ENCODE assay signal across 8 cellular contexts in genomic region chr16:72094266-72094610, GRCh38. TPM values are rescaled to one million over a fixed set of nuclear protein-coding genes. Genes with fewer than 3 reads are reported as not detected.
DNase-seq lines count a peak whose midpoint lies in the region; ATAC-seq and TF ChIP-seq lines count a peak whose summit lies in the region.

No MANE protein-coding gene starts in this region.

- TF ChIP-seq CTCF in BJ (IDR thresholded peaks at IDR 0.05; ENCODE audit: insufficient read depth, low read depth, low read length), result no peak

- POLR2A ChIA-PET in BJ (lab: Charles Lee), result no interaction called here

- H3K27ac ChIP-seq in angular gyrus (ENCODE audit: low read depth, low read length), result peak overlapping the region; percentile 86

- DNase-seq in BJ (ENCODE audit: low read depth), result no peak
- peak; percentile 22 for DNase-seq in M059J (ENCODE audit: low read depth)
- no peak for DNase-seq in left colon
- DNase-seq in stimulated activated CD8-positive, alpha-beta memory T cell treated with anti-CD3 and anti-CD28 coated beads, Interleukin-12 subunit alpha, Interleukin-12 subunit beta, amount 100 ng/mL, for 4 hours (ENCODE audit: low read depth), result peak; percentile 26
- DNase-seq in GOT3 (lab: John Stamatoyannopoulos, UW), result no peak
- no peak for DNase-seq in SIG-M5 (lab: John Stamatoyannopoulos, UW)
- no peak for DNase-seq in ecto neural progenitor cell (ENCODE audit: low spot score)

- CTCF ChIA-PET in BJ (lab: Yijun Ruan, JAX), result interaction anchor here (2.0 to 2.7 kb wide), 2 partner anchors 27 to 30 kb away, joined by 4 to 10 read pairs; no protein-coding TSS in a partner anchor

- no peaks in the 10 kb centered on the region for H3K27me3 ChIP-seq in BJ (ENCODE audit: control insufficient read depth, insufficient read depth, low read length)

- peak overlapping the region; percentile 91 for H3K4me3 ChIP-seq in BJ (ENCODE audit: low read depth, low read length)

- peak; percentile 13 for ATAC-seq in left colon

- H3K36me3 ChIP-seq in BJ (ENCODE audit: control insufficient read depth, insufficient read depth, low read length), result peaks cover 12% of the 10 kb centered on the region

- intact Hi-C loops in left colon (cut with DNase I, micrococcal nuclease), result loop anchor here in 1 of 2 donors (10.0 kb wide), 1 partner anchor 79 kb away; no protein-coding TSS in a partner anchor

RNA-seq across cellular contexts. Expression of gene DHX38, which starts 0.6 kb away (rescaled TPM):
- polyA plus RNA-seq in BJ (2011; rRNA removed), result 23.3 and 37.6 TPM in 2 replicates
- 59.7 and 60.5 TPM in 2 replicates for polyA minus RNA-seq in BJ (2011; rRNA and poly(A)+ RNA removed)
- 15.5 and 32.3 TPM in 2 replicates for total RNA-seq in M059J (2014; rRNA removed; shearing (Covaris generic))
- total RNA-seq in left colon, result 10 to 100 TPM; 52.0 to 61.5 TPM

RNA-seq across cellular contexts. Expression of gene TXNL4B, which starts 0.8 kb away (rescaled TPM):
- polyA plus RNA-seq in BJ (2011; rRNA removed), result 8.3 and 11.5 TPM in 2 replicates
- 2.7 and 3.5 TPM in 2 replicates for polyA minus RNA-seq in BJ (2011; rRNA and poly(A)+ RNA removed)
- 10.9 and 12.0 TPM in 2 replicates for total RNA-seq in M059J (2014; rRNA removed; shearing (Covaris generic))
- total RNA-seq in left colon, result 10 to 100 TPM in 1 of 2 donors, 1 to 10 TPM in 1; 8.8 to 10.4 TPM

RNA-seq across cellular contexts. Expression of gene HPR, which starts 31.2 kb away (rescaled TPM):
- polyA plus RNA-seq in BJ (2011; rRNA removed), result not detected in 2 replicates
- not detected in 2 replicates for polyA minus RNA-seq in BJ (2011; rRNA and poly(A)+ RNA removed)
- not detected in 2 replicates for total RNA-seq in M059J (2014; rRNA removed; shearing (Covaris generic))
- not detected for total RNA-seq in left colon

RNA-seq across cellular contexts. Expression of gene HP, which starts 39.9 kb away (rescaled TPM):
- not detected in 2 replicates for polyA plus RNA-seq in BJ (2011; rRNA removed)
- polyA minus RNA-seq in BJ (2011; rRNA and poly(A)+ RNA removed), result not detected in 2 replicates
- total RNA-seq in M059J (2014; rRNA removed; shearing (Covaris generic)), result not detected in 2 replicates
- not detected for total RNA-seq in left colon

Comparison
In these comparisons a context has a peak if more than half of its experiments do, and no peak if none do; other contexts are left out.
1. DNase-seq: peak in M059J (single experiment) and stimulated activated CD8-positive, alpha-beta memory T cell treated with anti-CD3 and anti-CD28 coated beads, Interleukin-12 subunit alpha, Interleukin-12 subunit beta, amount 100 ng/mL, for 4 hours (single experiment); none in BJ (single experiment), left colon (0 of 2), GOT3 (single experiment), SIG-M5 (single experiment) and ecto neural progenitor cell (single experiment).